Comparison of ENCODE assay signal across 8 cellular contexts in the genomic region with DNA sequence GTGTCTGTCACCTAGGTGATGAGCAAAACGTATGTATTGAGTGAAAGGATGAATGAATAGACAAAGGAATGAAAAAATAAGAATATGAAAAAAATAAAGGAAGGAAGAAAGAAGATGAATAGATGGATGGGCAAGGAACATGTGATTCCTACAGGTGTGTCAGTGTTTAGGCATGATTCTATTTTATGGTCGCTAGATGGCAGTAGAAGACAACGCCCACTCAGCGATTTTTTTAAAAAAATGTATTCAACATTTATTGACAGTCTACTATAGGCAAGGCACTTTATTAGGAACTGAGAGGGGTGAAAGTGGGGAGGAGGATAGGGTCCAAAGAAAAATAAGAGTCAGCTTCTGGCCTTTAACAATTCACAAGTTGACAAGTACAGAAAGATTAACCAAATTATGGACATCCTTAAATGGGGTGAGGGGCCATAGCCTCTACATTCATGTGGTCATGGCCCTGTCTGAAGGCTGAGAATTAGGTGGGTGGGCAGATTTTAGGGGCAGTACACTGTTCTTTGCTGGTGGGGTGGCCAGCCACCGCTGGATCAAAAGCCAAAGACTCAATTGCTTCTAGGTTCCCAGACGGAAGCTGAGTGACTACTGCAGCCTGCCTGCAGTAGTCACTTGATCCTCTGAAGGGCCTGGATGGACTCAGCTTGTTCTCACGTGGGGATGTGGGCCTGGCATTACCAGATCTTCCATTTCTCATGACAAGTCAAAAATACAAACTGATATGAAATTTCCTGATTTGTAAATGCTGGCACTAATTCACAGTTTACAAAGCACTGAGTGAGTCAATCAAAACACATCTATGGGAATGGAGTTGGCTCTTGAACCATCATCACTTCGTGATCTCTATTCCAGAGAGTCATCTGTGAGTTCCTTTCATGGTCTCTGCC.
DNase-seq lines count a peak whose midpoint lies in the region; ATAC-seq and TF ChIP-seq lines count a peak whose summit lies in the region.

No MANE protein-coding gene starts in this region.

- no peaks in the 10 kb centered on the region for H3K36me3 Mint-ChIP-seq in naive B cell

- TF ChIP-seq CTCF in AG10803 (conservative IDR thresholded peaks at IDR 0.05; ENCODE audit: low read length), result peak; percentile 84
- TF ChIP-seq CTCF in GM12865 (IDR thresholded peaks at IDR 0.05; ENCODE audit: insufficient read depth, low read depth, low read length, missing control alignments), result peak; percentile 64

- no peaks in the 10 kb centered on the region for H3K27me3 Mint-ChIP-seq in naive B cell

- ATAC-seq in naive B cell (ENCODE audit: low read depth in 2 of 2) (peak; percentile 13 to 30), GM19328 (IDR thresholded peaks at IDR 0.05; ENCODE audit: unreplicated experiment) (no peak), HG03565 (IDR thresholded peaks at IDR 0.05; ENCODE audit: unreplicated experiment) (no peak), GM18858 (IDR thresholded peaks at IDR 0.05; ENCODE audit: unreplicated experiment) (no peak)

- H3K4me3 ChIP-seq in AG10803 (ENCODE audit: low read length) (no peak overlapping the region), GM12865 (ENCODE audit: low read depth, low read length) (no peak overlapping the region)

- peaks cover 35 to 40% (median 39%) of the 10 kb centered on the region in 3 donors for H3K4me1 Mint-ChIP-seq in naive B cell

- no peaks in the 10 kb centered on the region for H3K9me3 Mint-ChIP-seq in naive B cell

- H3K27ac Mint-ChIP-seq in naive B cell, result peak overlapping the region in 1 of 6 donors; percentile 86

- DNase-seq in AG10803 (ENCODE audit: low read depth), result peak; percentile 43
- peak; percentile 47 for DNase-seq in GM12865 (ENCODE audit: low read depth)
- DNase-seq in NCI-H2227 treated with DMSO at 0.1 percent for 48 hours (lab: John Stamatoyannopoulos, UW), result peak; percentile 4
- DNase-seq in cerebellar cortex (ENCODE audit: low spot score), result peak; percentile 12
- DNase-seq in naive B cell, result peak; percentile 56

- H3K4me3 Mint-ChIP-seq in naive B cell, result peak overlapping the region in 1 of 8 donors; percentile 2

Comparison
In these comparisons a context has a peak if more than half of its experiments do, and no peak if none do; other contexts are left out.
1. DNase-seq: peak in every context shown above with its lines; median percentile 56 in naive B cell; 47 in GM12865; 43 in AG10803; 12 in cerebellar cortex; 4 in NCI-H2227 treated with DMSO at 0.1 percent for 48 hours.
2. ATAC-seq: peak in naive B cell (2 of 2); none in GM19328 (single experiment), HG03565 (single experiment) and GM18858 (single experiment).